ENCODE assay signal across 13 cellular contexts in the genomic region with DNA sequence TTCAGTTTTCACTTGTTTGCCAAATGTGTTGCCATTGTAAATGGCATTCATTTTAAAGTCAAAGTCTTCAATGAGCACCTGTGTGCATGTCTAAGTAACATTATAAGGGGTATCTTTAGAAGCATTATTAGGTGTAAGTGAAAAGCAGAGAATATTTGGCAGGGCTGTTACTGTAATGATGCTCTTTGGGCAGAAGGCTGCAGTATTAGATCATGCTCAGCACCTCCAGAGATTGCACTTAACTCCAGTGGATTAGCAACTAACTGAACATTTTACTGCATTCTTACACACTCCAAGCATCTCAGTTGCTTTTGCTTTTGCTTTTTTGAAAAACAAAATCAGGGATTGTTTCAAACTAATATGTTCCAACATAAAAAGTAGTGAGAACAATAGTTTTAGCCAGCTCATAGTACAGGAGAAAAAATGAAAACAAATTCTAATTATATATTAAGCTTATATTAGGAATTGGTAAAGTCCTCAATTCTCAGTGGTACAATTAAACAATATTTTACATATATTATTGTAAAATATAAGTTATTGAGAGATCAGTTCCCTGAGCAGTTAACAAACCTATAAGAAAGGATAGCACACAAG.
DNase-seq lines count a peak whose midpoint lies in the region; ATAC-seq, FAIRE-seq and TF ChIP-seq lines count a peak whose summit lies in the region.
"Had no signal": no experiment of that assay in that cellular context is flagged by ENCODE, and none has a peak within 500 bp of the region (broad histone marks: within the 10 kb centered on the region; RNA-seq: fewer than 3 reads in every experiment).

No MANE protein-coding gene starts in this region.

- no peaks in the 10 kb centered on the region for H3K36me3 Mint-ChIP-seq in osteocyte (ENCODE audit: unreplicated experiment)
- H3K36me3 Mint-ChIP-seq: activated naive CD4-positive, alpha-beta T cell treated with anti-CD3 and anti-CD28 coated beads, Interleukin-2, amount 50 U/mL, for 24 hours had no signal

- ATAC-seq in GM21528 (IDR thresholded peaks at IDR 0.05; ENCODE audit: low FRiP score, unreplicated experiment), result no peak

- H3K9ac ChIP-seq in kidney (ENCODE audit: low read length in 2 of 2), result no peak overlapping the region

- no peaks in the 10 kb centered on the region for H3K9me3 Mint-ChIP-seq in osteocyte (ENCODE audit: unreplicated experiment)

- no peaks in the 10 kb centered on the region for H3K9me3 ChIP-seq in kidney (ENCODE audit: control insufficient read depth in 1 of 2, low read length in 2 of 2)
- H3K9me3 ChIP-seq: ovary, thoracic aorta had no signal

- in situ Hi-C loops in astrocyte of the cerebellum (cut with HindIII; ENCODE audit: low sequenced_read_pairs), result no loop called here

- H3K4me3 ChIP-seq in astrocyte of the cerebellum (ENCODE audit: low read depth, low read length) (no peak overlapping the region), kidney (ENCODE audit: low read length in 2 of 2) (no peak overlapping the region)
- H3K4me3 ChIP-seq: ovary, thoracic aorta had no signal

- FAIRE-seq in kidney (lab: Jason Lieb, UNC), result no peak
- FAIRE-seq: islet of Langerhans had no signal

- H3K27ac ChIP-seq in kidney (ENCODE audit: low read depth in 2 of 2, low read length in 2 of 2), result no peak overlapping the region
- H3K27ac ChIP-seq: ovary, thoracic aorta had no signal

- TF ChIP-seq CTCF in astrocyte of the cerebellum (IDR thresholded peaks at IDR 0.05; ENCODE audit: low read depth, low read length, missing control alignments) (peak; percentile 19), osteocyte (IDR thresholded peaks at IDR 0.05) (peak; percentile 45), kidney (IDR thresholded peaks at IDR 0.05; ENCODE audit: borderline replicate concordance, extremely low read depth, insufficient read depth) (no peak)

- H3K27me3 Mint-ChIP-seq in osteocyte (ENCODE audit: unreplicated experiment), result peaks cover 32% of the 10 kb centered on the region
- H3K27me3 Mint-ChIP-seq: activated naive CD4-positive, alpha-beta T cell treated with anti-CD3 and anti-CD28 coated beads, Interleukin-2, amount 50 U/mL, for 24 hours had no signal

- no peaks in the 10 kb centered on the region for H3K36me3 ChIP-seq in kidney (ENCODE audit: control insufficient read depth in 1 of 2, insufficient read depth in 2 of 2, low read length in 2 of 2)
- H3K36me3 ChIP-seq: ovary, thoracic aorta had no signal

- H3K4me1 ChIP-seq in kidney (ENCODE audit: control insufficient read depth in 1 of 2, insufficient read depth in 1 of 2, low read depth in 1 of 2, low read length in 2 of 2), result no peaks in the 10 kb centered on the region

- intact Hi-C loops in kidney (cut with DNase I), result no loop called here

- no peaks in the 10 kb centered on the region for H3K4me1 Mint-ChIP-seq in osteocyte (ENCODE audit: unreplicated experiment)
- H3K4me1 Mint-ChIP-seq: activated naive CD4-positive, alpha-beta T cell treated with anti-CD3 and anti-CD28 coated beads, Interleukin-2, amount 50 U/mL, for 24 hours had no signal

- DNase-seq in NCI-H510A treated with DMSO at 0.1 percent for 48 hours (lab: John Stamatoyannopoulos, UW), result peak; percentile 12
- DNase-seq in NCI-H510A (lab: John Stamatoyannopoulos, UW), result no peak
- peak; percentile 56 for DNase-seq in NCI-H345 (lab: John Stamatoyannopoulos, UW)
- peak; percentile 0 for DNase-seq in astrocyte of the cerebellum (ENCODE audit: low read depth)
- DNase-seq in osteocyte (ENCODE audit: extremely low spot score, unreplicated experiment), result no peak
- DNase-seq in cerebellar cortex (ENCODE audit: low spot score), result no peak
- no peak for DNase-seq in kidney
- DNase-seq: activated CD4-positive, alpha-beta T cell treated with anti-CD3 and anti-CD28 coated beads for 1 hour; ovary had no signal

- H3K27ac Mint-ChIP-seq in osteocyte (ENCODE audit: unreplicated experiment), result no peak overlapping the region
- H3K27ac Mint-ChIP-seq: activated naive CD4-positive, alpha-beta T cell treated with anti-CD3 and anti-CD28 coated beads, Interleukin-2, amount 50 U/mL, for 24 hours had no signal

- H3K4me3 Mint-ChIP-seq in osteocyte (ENCODE audit: unreplicated experiment), result no peak overlapping the region
- H3K4me3 Mint-ChIP-seq: activated naive CD4-positive, alpha-beta T cell treated with anti-CD3 and anti-CD28 coated beads, Interleukin-2, amount 50 U/mL, for 24 hours had no signal

Comparison
In these comparisons a context has a peak if more than half of its experiments do, and no peak if none do; other contexts are left out.
1. DNase-seq: peak in NCI-H510A treated with DMSO at 0.1 percent for 48 hours (single experiment), NCI-H345 (single experiment) and astrocyte of the cerebellum (single experiment); none in NCI-H510A (single experiment), osteocyte (single experiment), cerebellar cortex (single experiment) and kidney (single experiment).